9 cellular contexts compared by ENCODE assay signal in genomic region chr3:13016726-13017255, GRCh38. TPM values are rescaled to one million over a fixed set of nuclear protein-coding genes. Genes with fewer than 3 reads are reported as not detected.
DNase-seq lines count a peak whose midpoint lies in the region; ATAC-seq, FAIRE-seq and TF ChIP-seq lines count a peak whose summit lies in the region.
"Had no signal": no experiment of that assay in that cellular context is flagged by ENCODE, and none has a peak within 500 bp of the region (broad histone marks: within the 10 kb centered on the region; RNA-seq: fewer than 3 reads in every experiment).

No MANE protein-coding gene starts in this region.

- WGBS in H1 (ENCODE audit: extremely low coverage in 1 of 2, insufficient coverage in 1 of 2, insufficient read length in 1 of 2, insufficient replicate concordance in 2 of 2, low coverage in 1 of 2, low lambda C conversion rate in 2 of 2, missing lambda C conversion rate in 1 of 2), 2 experiments: 89% methylated on average over 9 of the region's 9 CpGs; no CpG with 5 or more reads in 1 of the 2 experiments

- H3F3A ChIP-seq in OCI-LY1 (ENCODE audit: insufficient read depth, low read length): no peaks in the 10 kb centered on the region

- no peak overlapping the region for H3K18ac ChIP-seq in H1 (ENCODE audit: extremely low read depth, low read length)

- TF ChIP-seq RAD21 in H1 (IDR thresholded peaks at IDR 0.05 in 1 of 2, conservative IDR thresholded peaks at IDR 0.05 in 1 of 2; ENCODE audit: low read depth in 2 of 2, low read length in 2 of 2): no peak

- H2BK15ac ChIP-seq in H1 (ENCODE audit: low read length): peak overlapping the region; percentile 46; the same call in 1 of the 2 replicates

- TF ChIP-seq POLR2A in H1 (IDR thresholded peaks at IDR 0.05; ENCODE audit: control extremely low read depth in 1 of 2, low read depth in 2 of 2, low read length in 2 of 2): no peak

- no peak for TF ChIP-seq EP300 in H1 (IDR thresholded peaks at IDR 0.05; ENCODE audit: borderline replicate concordance in 1 of 2, low read depth in 2 of 2, low read length in 2 of 2)

- H2BK12ac ChIP-seq in H1 (ENCODE audit: low read depth, low read length): no peak overlapping the region

- CTCF ChIA-PET in H1 (lab: Charles Lee; ENCODE audit: partially characterized antibody): interaction anchor here (1.0 to 13.5 kb wide), 2 partner anchors 11 to 75 kb away, joined by 3 to 71 read pairs; no protein-coding TSS in a partner anchor

- TF ChIP-seq CTCF in OCI-LY1 (IDR thresholded peaks at IDR 0.05; ENCODE audit: low read length) (no peak), H1 (IDR thresholded peaks at IDR 0.05; ENCODE audit: control extremely low read depth in 1 of 3, insufficient read depth in 1 of 3, low read depth in 1 of 3, low read length in 3 of 3) (no peak)

- H3K23ac ChIP-seq in H1 (ENCODE audit: insufficient read length): no peak overlapping the region

- H4K20me1 ChIP-seq in OCI-LY1 (ENCODE audit: insufficient read depth, low read length): no peaks in the 10 kb centered on the region
- H4K20me1 ChIP-seq in H1 (replicated peaks in 1 of 2; ENCODE audit: control insufficient read depth in 1 of 2, insufficient read depth in 2 of 2, low read length in 2 of 2): no peaks in the 10 kb centered on the region

- ATAC-seq in GM21515 (IDR thresholded peaks at IDR 0.05; ENCODE audit: unreplicated experiment): no peak

- H4K8ac ChIP-seq in H1 (ENCODE audit: extremely low read depth, insufficient read depth, low read length): no peak overlapping the region

- H2AFZ ChIP-seq in OCI-LY1 (ENCODE audit: low read length) (no peak overlapping the region), H1 (ENCODE audit: low read length) (no peak overlapping the region)

- H3K4me2 ChIP-seq in OCI-LY1 (ENCODE audit: low read length) (0 out of 2 replicates have a peak overlapping the region, but pooled peaks have one; percentile 50), H1 (ENCODE audit: insufficient read depth in 1 of 2, low read depth in 2 of 2, low read length in 2 of 2) (no peak overlapping the region)

- no peak overlapping the region for H3K56ac ChIP-seq in H1 (replicated peaks; ENCODE audit: insufficient read length, low read depth, low read length)

- H3K9me3 ChIP-seq in OCI-LY1 (ENCODE audit: low read length) (no peaks in the 10 kb centered on the region), H1 (ENCODE audit: insufficient read depth in 2 of 2, low read depth in 1 of 2, low read length in 1 of 2) (no peaks in the 10 kb centered on the region)

- no peak overlapping the region for H3K14ac ChIP-seq in H1 (ENCODE audit: insufficient read length)

- H4K91ac ChIP-seq in H1 (replicated peaks; ENCODE audit: insufficient read length, low read length): peak overlapping the region; percentile 13

- H3K36me3 ChIP-seq in OCI-LY1 (ENCODE audit: insufficient read depth, low read length) (no peaks in the 10 kb centered on the region), H1 (ENCODE audit: control insufficient read depth in 2 of 4, insufficient read depth in 4 of 4, low read length in 3 of 4) (no peaks in the 10 kb centered on the region)

- DNase-seq in H1 (ENCODE audit: low read depth in 1 of 2, low spot score in 2 of 2): no peak
- no peak for DNase-seq in medulla oblongata (ENCODE audit: extremely low spot score)
- no peak for DNase-seq in anterior cingulate cortex (lab: John Stamatoyannopoulos, UW)
- DNase-seq: EL, NCI-H1694 had no signal

- H3K27ac ChIP-seq in OCI-LY1 (ENCODE audit: low read depth, low read length, poor library complexity, severe bottlenecking) (peak overlapping the region; percentile 58), H1 (ENCODE audit: low read depth, low read length) (no peak overlapping the region), skin epidermis (peak overlapping the region in 20 of 21 experiments; percentile 15 to 97 (median 90))

- H3K4ac ChIP-seq in H1 (replicated peaks; ENCODE audit: insufficient read length, low read depth, low read length): no peak overlapping the region

- peaks cover 6% of the 10 kb centered on the region for H3K23me2 ChIP-seq in H1 (ENCODE audit: low read depth, low read length)

- H2BK5ac ChIP-seq in H1 (ENCODE audit: low read depth, low read length): no peak overlapping the region

- POLR2A ChIA-PET in H1 (lab: Charles Lee; ENCODE audit: partially characterized antibody): no interaction called here

- no peak overlapping the region for H2AK5ac ChIP-seq in H1 (ENCODE audit: low read depth, low read length)

- no peaks in the 10 kb centered on the region for H3K9me2 ChIP-seq in OCI-LY1 (ENCODE audit: low read depth, low read length)

- H4K5ac ChIP-seq in H1 (ENCODE audit: insufficient read length, low read depth, low read length): no peak overlapping the region

- H2BK120ac ChIP-seq in H1 (replicated peaks; ENCODE audit: low read depth, low read length): no peak overlapping the region

- no peak for FAIRE-seq in H1 (lab: Jason Lieb, UNC)

- H3K79me1 ChIP-seq in H1 (ENCODE audit: low read depth, low read length): no peaks in the 10 kb centered on the region; the same call in 1 of the 2 replicates

- peaks cover 36% of the 10 kb centered on the region for H3K4me1 ChIP-seq in OCI-LY1 (ENCODE audit: insufficient read depth, low read length, severe bottlenecking)
- H3K4me1 ChIP-seq in H1 (replicated peaks in 1 of 4; ENCODE audit: control insufficient read depth in 3 of 4, insufficient read depth in 4 of 4, low read length in 3 of 4): peaks cover 9 to 40% (median 33%) of the 10 kb centered on the region in 4 experiments

- peak overlapping the region; percentile 12; the same call in 1 of the 2 replicates for H3K4me3 ChIP-seq in GM08714 (ENCODE audit: low read length)
- no peak overlapping the region for H3K4me3 ChIP-seq in OCI-LY1 (ENCODE audit: low read depth, low read length, poor library complexity, severe bottlenecking)
- no peak overlapping the region for H3K4me3 ChIP-seq in H1 (ENCODE audit: extremely low read depth in 1 of 4, insufficient read depth in 2 of 4, low read depth in 3 of 4, low read length in 4 of 4)
- peak overlapping the region in 2 of 7 experiments; percentile 26 to 38 for H3K4me3 ChIP-seq in skin epidermis

- H3K27me3 ChIP-seq in OCI-LY1 (ENCODE audit: insufficient read depth, low read length) (peaks cover 5% of the 10 kb centered on the region), H1 (replicated peaks in 1 of 4; ENCODE audit: control insufficient read depth in 3 of 4, extremely low read depth in 1 of 4, insufficient read depth in 3 of 4, low read length in 3 of 4) (peaks cover 0 to 4% (median 0%) of the 10 kb centered on the region in 4 experiments; a peak in 3 of 7 replicates)

- 0 out of 2 replicates have a peak overlapping the region, but pooled peaks have one; percentile 3 for H2BK20ac ChIP-seq in H1 (ENCODE audit: low read length)

- H3K9ac ChIP-seq in OCI-LY1 (ENCODE audit: low read length) (no peak overlapping the region), H1 (replicated peaks in 1 of 4; ENCODE audit: extremely low read depth in 1 of 4, low read depth in 3 of 4, low read length in 3 of 4) (no peak overlapping the region)

- no peaks in the 10 kb centered on the region for H3K79me2 ChIP-seq in OCI-LY1 (ENCODE audit: insufficient read depth, low read length)
- no peaks in the 10 kb centered on the region for H3K79me2 ChIP-seq in H1 (ENCODE audit: control insufficient read depth in 1 of 2, insufficient read depth in 2 of 2, low read length in 2 of 2)

TF ChIP-seq in H1, 55 proteins besides CTCF, POLR2A, EP300 and RAD21:
- TF ChIP-seq SIX5 (IDR thresholded peaks at IDR 0.05; ENCODE audit: low read depth, low read length): no peak
- no peak for TF ChIP-seq BCL11A (IDR thresholded peaks at IDR 0.05; ENCODE audit: low read depth in 2 of 2, low read length in 2 of 2)
- TF ChIP-seq GABPA (IDR thresholded peaks at IDR 0.05; ENCODE audit: borderline replicate concordance, insufficient read depth, low read length): no peak
- no peak for TF ChIP-seq EZH2 (IDR thresholded peaks at IDR 0.05; ENCODE audit: low read depth, low read length, severe bottlenecking)
- no peak for TF ChIP-seq ASH2L (IDR thresholded peaks at IDR 0.05; ENCODE audit: low read length)

RNA-seq across cellular contexts. Expression of gene IQSEC1, which starts 56.4 kb away (rescaled TPM):
- total RNA-seq in H1 (2021; fragmentation: NEBNext Ultra II Directional; extraction: Animal tissue kit (Norgen Biotek cat#: 25700)): 28.2 and 28.8 TPM in 2 replicates
- 6.8 and 12.4 TPM in 2 replicates for polyA plus RNA-seq in H1 (2011; rRNA removed)
- 5.7 TPM for polyA plus RNA-seq in H1 (2011; cell fraction: cytosol; rRNA removed)
- polyA plus RNA-seq in H1 (2011; cell fraction: nucleus; rRNA removed): 26.7 TPM
- 16.5 to 22.4 TPM (median 19.3 TPM) in 4 replicates for polyA plus RNA-seq in H1 (2012, experiment 1 of 2)
- polyA plus RNA-seq in H1 (2012, experiment 2 of 2): 9.5 TPM
- 16.4 TPM for polyA plus RNA-seq in H1 (2013, experiment 1 of 2)
- 15.3 TPM for polyA plus RNA-seq in H1 (2013, experiment 2 of 2)
- polyA minus RNA-seq in H1 (2011; rRNA and poly(A)+ RNA removed): 11.0 and 11.7 TPM in 2 replicates
- polyA minus RNA-seq in H1 (2011; cell fraction: cytosol; rRNA and poly(A)+ RNA removed): 14.5 TPM
- 36.0 TPM for polyA minus RNA-seq in H1 (2011; cell fraction: nucleus; rRNA and poly(A)+ RNA removed)
